ENCODE assay signal across 1 cellular context in genomic region chr14:73771848-73772705, GRCh38.
A peak's percentile ranks its signal among the peaks of the same experiment; 100 is the strongest.
TF ChIP-seq lines count a peak whose summit lies in the region.

No MANE protein-coding gene starts in this region.

TF ChIP-seq in K562, 482 proteins besides CTCF, POLR2A, EP300 and RAD21 (continued from another document and continues in another):
- TF ChIP-seq MGA (IDR thresholded peaks at IDR 0.05) (peak; percentile 95), MYC (IDR thresholded peaks at IDR 0.05; ENCODE audit: low read depth, low read length) (peak; percentile 48; the same call in 1 of the 2 replicates), MYC (CRISPR knock-in tag; IDR thresholded peaks at IDR 0.05; ENCODE audit: borderline replicate concordance, low read depth) (no peak), ZNF354B (CRISPR knock-in tag; IDR thresholded peaks at IDR 0.05) (no peak), KAT7 (CRISPR knock-in tag; IDR thresholded peaks at IDR 0.05; ENCODE audit: borderline replicate concordance) (peak; percentile 78; the same call in 1 of the 2 replicates), CXXC5 (CRISPR knock-in tag; IDR thresholded peaks at IDR 0.05) (peak; percentile 81), UBTF (IDR thresholded peaks at IDR 0.05; ENCODE audit: borderline replicate concordance in 1 of 2, low read depth in 2 of 2, low read length in 2 of 2) (peak; percentile 49 to 72; a peak in 2 of 4 replicates), POLR2AphosphoS5 (IDR thresholded peaks at IDR 0.05; ENCODE audit: control insufficient read depth, insufficient read depth, low read depth, low read length) (peak; percentile 91), ATF6 (CRISPR knock-in tag; IDR thresholded peaks at IDR 0.05) (0 out of 2 replicates have a peak, but pooled peaks have one; percentile 70), SMARCC2 (IDR thresholded peaks at IDR 0.05; ENCODE audit: low read depth) (peak; percentile 52; the same call in 1 of the 2 replicates), L3MBTL2 (IDR thresholded peaks at IDR 0.05) (peak; percentile 97), SIN3A (IDR thresholded peaks at IDR 0.05; ENCODE audit: borderline replicate concordance in 2 of 2, control insufficient read depth in 1 of 2, low read depth in 2 of 2, low read length in 2 of 2) (peak in 1 of 2 experiments; percentile 84; a peak in 1 of 4 replicates), E2F5 (CRISPR knock-in tag; IDR thresholded peaks at IDR 0.05) (no peak), ZC3H8 (IDR thresholded peaks at IDR 0.05) (no peak), TAL1 (IDR thresholded peaks at IDR 0.05) (peak; percentile 81), EP400 (IDR thresholded peaks at IDR 0.05) (peak; percentile 53), HSF4 (CRISPR knock-in tag; IDR thresholded peaks at IDR 0.05; ENCODE audit: borderline replicate concordance) (no peak), MEF2D (tag; conservative IDR thresholded peaks at IDR 0.05; ENCODE audit: low read depth) (peak; percentile 56; the same call in 1 of the 2 replicates), TRIM28 (IDR thresholded peaks at IDR 0.05) (0 out of 2 replicates have a peak, but pooled peaks have one; percentile 16), SREBF1 (IDR thresholded peaks at IDR 0.05; ENCODE audit: borderline replicate concordance, low read depth, low read length) (no peak), JUND (IDR thresholded peaks at IDR 0.05; ENCODE audit: borderline replicate concordance, low read depth, low read length) (peak; percentile 60), JUND (tag; IDR thresholded peaks at IDR 0.05; ENCODE audit: borderline replicate concordance, low read depth, low read length) (peak; percentile 28; the same call in 1 of the 3 replicates), NCOA2 (IDR thresholded peaks at IDR 0.05; ENCODE audit: partially characterized antibody in 2 of 2) (peak in 1 of 2 experiments; percentile 75), ETS2 (tag; IDR thresholded peaks at IDR 0.05; ENCODE audit: borderline replicate concordance, poor library complexity, severe bottlenecking) (no peak), RNF2 (IDR thresholded peaks at IDR 0.05) (0 out of 2 replicates have a peak, but pooled peaks have one; percentile 39), ZBTB33 (CRISPR knock-in tag; IDR thresholded peaks at IDR 0.05) (0 out of 2 replicates have a peak, but pooled peaks have one; percentile 17), CEBPB (tag; IDR thresholded peaks at IDR 0.05) (peak; percentile 77), TEAD4 (IDR thresholded peaks at IDR 0.05; ENCODE audit: low read length) (peak; percentile 87), TEAD4 (CRISPR knock-in tag; IDR thresholded peaks at IDR 0.05; ENCODE audit: borderline replicate concordance) (no peak), NFIX (CRISPR knock-in tag; IDR thresholded peaks at IDR 0.05; ENCODE audit: low read depth) (peak; percentile 100), KDM1A (IDR thresholded peaks at IDR 0.05) (peak; percentile 14 to 58; a peak in 2 of 4 replicates), HMGN3 (IDR thresholded peaks at IDR 0.05; ENCODE audit: borderline replicate concordance, extremely low read depth, insufficient read length, low read depth, low read length) (peak; percentile 65), CCNT2 (IDR thresholded peaks at IDR 0.05; ENCODE audit: borderline replicate concordance, extremely low read depth, insufficient read length, low read depth, low read length) (peak; percentile 16), USF1 (CRISPR knock-in tag; IDR thresholded peaks at IDR 0.05) (peak; percentile 87), ARID3A (IDR thresholded peaks at IDR 0.05; ENCODE audit: borderline replicate concordance, low read depth, low read length) (0 out of 2 replicates have a peak, but pooled peaks have one; percentile 62), ZEB2 (IDR thresholded peaks at IDR 0.05) (peak; percentile 75), GATA2 (CRISPR knock-in tag; IDR thresholded peaks at IDR 0.05) (peak; percentile 72), SMARCA4 (IDR thresholded peaks at IDR 0.05) (peak; percentile 68; the same call in 1 of the 2 replicates), TAF9B (IDR thresholded peaks at IDR 0.05; ENCODE audit: partially characterized antibody) (peak; percentile 83), ZFX (CRISPR knock-in tag; IDR thresholded peaks at IDR 0.05) (peak; percentile 71), NFXL1 (CRISPR knock-in tag; IDR thresholded peaks at IDR 0.05) (no peak)
